In the genomic region with DNA sequence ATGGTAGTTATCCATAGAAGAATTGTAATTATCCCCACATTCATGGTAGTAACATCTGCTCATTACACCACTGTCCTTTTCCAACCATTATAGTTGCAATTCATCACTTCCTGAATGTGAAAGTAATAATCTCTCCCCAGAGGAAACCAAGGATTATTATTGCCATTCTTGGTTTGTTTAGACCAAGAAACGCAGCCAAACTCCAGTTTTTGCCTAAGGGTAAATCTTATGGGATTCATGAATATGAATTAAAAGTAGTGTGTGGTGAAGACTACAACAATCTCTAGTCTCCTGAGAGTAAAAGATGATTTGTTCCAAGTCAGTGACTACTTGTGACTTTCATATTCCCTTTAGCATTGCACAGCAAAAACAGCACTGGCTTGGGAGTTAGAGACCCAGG, we compare ENCODE assay signal across 1 cellular context.
TF ChIP-seq lines count a peak whose summit lies in the region.

No MANE protein-coding gene starts in this region.

TF ChIP-seq in IMR-90, 13 proteins besides CTCF, POLR2A, EP300 and RAD21:
- TF ChIP-seq RFX5 (IDR thresholded peaks at IDR 0.05; ENCODE audit: low read depth, low read length) (no peak), FOS (IDR thresholded peaks at IDR 0.05; ENCODE audit: low read depth, low read length) (no peak), MAZ (IDR thresholded peaks at IDR 0.05; ENCODE audit: borderline replicate concordance, low read depth, low read length) (no peak), CHD1 (IDR thresholded peaks at IDR 0.05; ENCODE audit: low read depth, low read length) (no peak)
